In the genomic region with DNA sequence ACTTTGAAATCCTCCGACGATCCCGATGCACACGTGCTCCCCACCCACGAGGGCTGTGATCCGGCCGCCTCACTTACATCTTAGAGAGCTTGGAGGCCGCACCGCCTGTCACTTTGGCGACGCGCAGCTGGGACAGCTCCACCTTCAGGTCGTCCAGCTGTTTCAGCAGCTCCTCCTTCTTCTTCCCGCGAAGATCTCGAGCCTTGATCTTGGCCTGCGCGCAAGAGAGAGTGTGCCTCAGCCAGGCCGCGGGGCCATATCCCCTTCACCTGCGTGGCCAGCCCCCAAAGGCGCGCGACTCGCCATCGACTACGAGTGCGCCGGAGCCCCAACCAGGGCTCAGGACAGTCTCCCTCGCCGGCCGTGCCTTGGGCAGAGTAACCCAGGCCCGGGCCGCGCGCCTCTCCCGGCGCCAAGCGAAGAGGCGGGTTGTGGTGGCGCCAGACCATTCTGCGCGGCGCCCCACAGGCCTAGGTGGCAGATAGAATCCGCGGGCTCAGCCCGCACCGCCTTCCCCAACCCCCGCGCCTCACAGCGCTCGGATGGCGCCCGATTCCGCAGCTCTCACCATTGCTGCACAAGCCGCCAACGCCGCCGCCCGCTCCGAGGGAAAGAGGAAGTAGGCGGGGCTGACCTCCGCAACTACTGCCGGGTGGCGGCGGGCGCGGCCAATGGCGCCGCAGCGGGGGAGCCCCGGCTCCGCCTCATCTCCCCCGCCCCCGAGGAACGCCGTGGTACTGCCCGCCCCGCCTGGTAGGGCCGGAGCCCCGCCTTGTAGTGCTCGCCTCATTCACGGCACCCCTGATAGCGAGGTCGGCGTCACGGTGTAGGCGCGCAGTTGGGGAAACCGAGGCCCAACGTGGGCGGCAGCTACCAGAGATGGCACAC, we compare ENCODE assay signal across 8 cellular contexts. TPM values are rescaled to one million over a fixed set of nuclear protein-coding genes. Genes with fewer than 3 reads are reported as not detected.
DNase-seq lines count a peak whose midpoint lies in the region; ATAC-seq, FAIRE-seq and TF ChIP-seq lines count a peak whose summit lies in the region.

A gene (plus strand): TSS at position 789 of the 888 bp plus-strand sequence. CDS start 7,161 bp downstream, outside the sequence.
A gene (minus strand): TSS at position 616 of the 888 bp plus-strand sequence. CDS start 45 bp downstream, at position 571.

- peak within 1 kb of the TSS; percentile 89 for H3K4me3 ChIP-seq in CD4-positive, CD25-positive, alpha-beta regulatory T cell (ENCODE audit: low read depth, low read length)
- peak within 1 kb of the TSS; percentile 89 to 97 (median 91) for H3K4me3 ChIP-seq in HepG2 (replicated peaks in 1 of 3; ENCODE audit: insufficient read depth in 1 of 3, low read depth in 2 of 3, low read length in 3 of 3)

- WGBS in HepG2 (ENCODE audit: low lambda C conversion rate) = 0% methylated on average over 14 of the region's 92 CpGs

- CTCF ChIA-PET in HepG2 (lab: Yijun Ruan, JAX; ENCODE audit: low intra/inter-chr PET ratio, low total read pairs) = no interaction called here

- peak within 1 kb of the TSS; percentile 70 for H2AFZ ChIP-seq in HepG2 (ENCODE audit: low read length)

- TF ChIP-seq RAD21 in HepG2 (CRISPR knock-in tag; IDR thresholded peaks at IDR 0.05) = no peak

- no peaks in the 10 kb centered on the region for H3K9me3 Mint-ChIP-seq in CD4-positive, CD25-positive, alpha-beta regulatory T cell

- POLR2A ChIA-PET in HepG2 (lab: Yijun Ruan, JAX) = interaction anchor here (0.6 to 4.1 kb wide), 22 partner anchors 9 to 380 kb away, joined by 3 to 26 read pairs (median 4); a partner anchor contains a TSS

- H3K27ac Mint-ChIP-seq in CD4-positive, CD25-positive, alpha-beta regulatory T cell = peak within 1 kb of the TSS; percentile 96 to 99 (median 97)

- peak within 1 kb of the TSS; percentile 93 for H3K27ac ChIP-seq in CD4-positive, CD25-positive, alpha-beta regulatory T cell (ENCODE audit: insufficient read depth, low read length, poor library complexity, severe bottlenecking)
- peak within 1 kb of the TSS; percentile 95 for H3K27ac ChIP-seq in HepG2 (ENCODE audit: extremely low read length, insufficient read depth, low read length)

- H3K79me2 ChIP-seq in HepG2 (ENCODE audit: insufficient read depth, low read length) = peaks cover 29% of the 10 kb centered on the region

- H3K27me3 ChIP-seq in CD4-positive, CD25-positive, alpha-beta regulatory T cell (ENCODE audit: control insufficient read depth, insufficient read depth, low read length) = no peaks in the 10 kb centered on the region
- H3K27me3 ChIP-seq in HepG2 (ENCODE audit: control insufficient read depth in 1 of 2, insufficient read depth in 2 of 2, low read length in 2 of 2) = no peaks in the 10 kb centered on the region; a peak in 1 of 5 replicates

- in situ Hi-C loops in HepG2 (cut with HindIII; ENCODE audit: extremely low pct_ligation_motif_present, low pct_unique_long_range_greater_than_20kb) = no loop called here

- DNase-seq in CD4-positive, CD25-positive, alpha-beta regulatory T cell = peak; percentile 92 to 97 (median 96)
- peak; percentile 90 for DNase-seq in NCI-H748 treated with DMSO at 0.1 percent for 48 hours (lab: John Stamatoyannopoulos, UW)
- DNase-seq in activated CD4-positive, alpha-beta T cell treated with anti-CD3 and anti-CD28 coated beads, Interleukin-2, amount 50 U/mL, for 24 hours (ENCODE audit: low read depth in 1 of 2, low spot score in 1 of 2) = peak; percentile 91 to 94
- DNase-seq in dedifferentiated amniotic fluid mesenchymal stem cell (ENCODE audit: extremely low spot score) = peak; percentile 91
- DNase-seq in HepG2 (ENCODE audit: low spot score) = peak; percentile 78
- DNase-seq in stimulated activated CD4-positive, alpha-beta T cell treated with anti-CD3 and anti-CD28 coated beads, Interleukin-4, amount 100 ng/mL, for 1 hour = peak; percentile 97

- FAIRE-seq in HepG2 (lab: Jason Lieb, UNC) = peak; percentile 36

- TF ChIP-seq EP300 in HepG2 (IDR thresholded peaks at IDR 0.05; ENCODE audit: low read depth in 2 of 2, low read length in 2 of 2) (peak in 1 of 2 experiments; percentile 19; a peak in 1 of 4 replicates), HepG2 (CRISPR knock-in tag; IDR thresholded peaks at IDR 0.05; ENCODE audit: borderline replicate concordance) (no peak)

- TSS peak; percentile 63 for BruUV-seq in HepG2 (replicated peaks; lab: Mats Ljungman, UMichigan)

- H3K36me3 Mint-ChIP-seq in CD4-positive, CD25-positive, alpha-beta regulatory T cell = peaks cover 23% of the 10 kb centered on the region

- intact Hi-C loops in HepG2 (cut with micrococcal nuclease; ENCODE audit: unreplicated experiment) = loop anchor here (10.0 kb wide), 1 partner anchor 283 kb away; a partner anchor contains a TSS

- peaks cover 37% of the 10 kb centered on the region for H3K36me3 ChIP-seq in CD4-positive, CD25-positive, alpha-beta regulatory T cell (ENCODE audit: control insufficient read depth, insufficient read depth, low read length)
- H3K36me3 ChIP-seq in HepG2 (replicated peaks in 1 of 2; ENCODE audit: control insufficient read depth in 1 of 2, insufficient read depth in 2 of 2, low read length in 2 of 2) = peaks cover 17 to 37% of the 10 kb centered on the region in 2 experiments

- peak in 1 of 2 experiments; percentile 85; a peak in 2 of 4 replicates for TF ChIP-seq POLR2A in HepG2 (IDR thresholded peaks at IDR 0.05; ENCODE audit: insufficient read depth in 1 of 2, low read depth in 2 of 2, low read length in 2 of 2)

- H3K9me3 ChIP-seq in CD4-positive, CD25-positive, alpha-beta regulatory T cell (ENCODE audit: control insufficient read depth in 2 of 2, low read length in 2 of 2) = no peaks in the 10 kb centered on the region
- no peaks in the 10 kb centered on the region for H3K9me3 ChIP-seq in HepG2 (ENCODE audit: low read length)

- peaks cover 43% of the 10 kb centered on the region for H4K20me1 ChIP-seq in HepG2 (ENCODE audit: insufficient read depth, low read length)

- H3K4me3 Mint-ChIP-seq in CD4-positive, CD25-positive, alpha-beta regulatory T cell = peak within 1 kb of the TSS; percentile 95 to 98 (median 97)

- TF ChIP-seq CTCF in HepG2 (CRISPR knock-in tag; IDR thresholded peaks at IDR 0.05) = peak; percentile 40

- peaks cover 31% of the 10 kb centered on the region for H3K4me1 ChIP-seq in CD4-positive, CD25-positive, alpha-beta regulatory T cell (ENCODE audit: control insufficient read depth, insufficient read depth, low read length, poor library complexity, severe bottlenecking)
- peaks cover 44% of the 10 kb centered on the region for H3K4me1 ChIP-seq in HepG2 (ENCODE audit: insufficient read depth, low read length)

- peaks cover 9 to 48% (median 25%) of the 10 kb centered on the region in 4 donors for H3K4me1 Mint-ChIP-seq in CD4-positive, CD25-positive, alpha-beta regulatory T cell

- H3K27me3 Mint-ChIP-seq in CD4-positive, CD25-positive, alpha-beta regulatory T cell = no peaks in the 10 kb centered on the region

- peak within 1 kb of the TSS; percentile 98 for H3K4me2 ChIP-seq in HepG2 (ENCODE audit: low read depth, low read length)

- peak; percentile 96 for ATAC-seq in CD4-positive, CD25-positive, alpha-beta regulatory T cell (ENCODE audit: low read depth in 2 of 2)
- ATAC-seq in GM19438 (IDR thresholded peaks at IDR 0.05; ENCODE audit: low read depth, unreplicated experiment) = peak; percentile 83
- ATAC-seq in HG03571 (IDR thresholded peaks at IDR 0.05; ENCODE audit: unreplicated experiment) = peak; percentile 88
- peak; percentile 90 for ATAC-seq in HepG2

- peak within 1 kb of the TSS; percentile 96 for H3K9ac ChIP-seq in HepG2 (ENCODE audit: insufficient read depth, low read depth, low read length)

RNA-seq across cellular contexts. Expression of the first gene that starts in this region (rescaled TPM):
- 48.6 TPM for total RNA-seq in CD4-positive, CD25-positive, alpha-beta regulatory T cell
- 10 to 100 TPM; 60.6 to 63.7 (median 61.7) TPM for polyA plus RNA-seq in CD4-positive, CD25-positive, alpha-beta regulatory T cell
- total RNA-seq in HepG2 (2016; rRNA removed; fragmentation: Illumina TruSeq; extraction: Trizol) = 33.8 and 35.4 TPM in 2 replicates
- 21.4 and 25.6 TPM in 2 replicates for total RNA-seq in HepG2 (2016; cell fraction: cytosol; rRNA removed; fragmentation: Illumina TruSeq; extraction: Trizol; ENCODE audit: low read depth)
- 32.9 and 34.8 TPM in 2 replicates for total RNA-seq in HepG2 (2016; cell fraction: insoluble cytoplasmic fraction; rRNA removed; fragmentation: Illumina TruSeq; extraction: Trizol)
- 37.4 and 43.6 TPM in 2 replicates for total RNA-seq in HepG2 (2016; cell fraction: membrane; rRNA removed; fragmentation: Illumina TruSeq; extraction: Trizol)
- total RNA-seq in HepG2 (2016; cell fraction: nucleus; rRNA removed; fragmentation: Illumina TruSeq; extraction: Trizol) = 17.1 and 19.2 TPM in 2 replicates
- 23.6 and 29.9 TPM in 2 replicates for polyA plus RNA-seq in HepG2 (2011; rRNA removed)
- polyA plus RNA-seq in HepG2 (2011; cell fraction: cytosol; rRNA removed) = 24.8 and 25.8 TPM in 2 replicates
- polyA plus RNA-seq in HepG2 (2011; cell fraction: nucleus; rRNA removed) = 14.2 and 16.9 TPM in 2 replicates
- polyA plus RNA-seq in HepG2 (2012) = 23.8 and 28.3 TPM in 2 replicates
- polyA plus RNA-seq in HepG2 (2016; cell fraction: cytosol; fragmentation: Illumina TruSeq; extraction: Trizol; ENCODE audit: low read depth) = 38.1 and 45.8 TPM in 2 replicates
- 52.1 and 52.2 TPM in 2 replicates for polyA plus RNA-seq in HepG2 (2016; cell fraction: insoluble cytoplasmic fraction; fragmentation: Illumina TruSeq; extraction: Trizol; ENCODE audit: low read depth)
- 48.0 and 55.5 TPM in 2 replicates for polyA plus RNA-seq in HepG2 (2016; cell fraction: membrane; fragmentation: Illumina TruSeq; extraction: Trizol; ENCODE audit: low read depth)
- 58.5 and 61.4 TPM in 2 replicates for polyA plus RNA-seq in HepG2 (2016; cell fraction: nucleus; fragmentation: Illumina TruSeq; extraction: Trizol; ENCODE audit: insufficient read depth, low read depth)
- polyA minus RNA-seq in HepG2 (2011; rRNA and poly(A)+ RNA removed; ENCODE audit: low replicate concordance) = 9.0 and 35.1 TPM in 2 replicates
- 8.1 and 9.9 TPM in 2 replicates for polyA minus RNA-seq in HepG2 (2011; cell fraction: cytosol; rRNA and poly(A)+ RNA removed)
- 10.1 and 10.8 TPM in 2 replicates for polyA minus RNA-seq in HepG2 (2011; cell fraction: nucleus; rRNA and poly(A)+ RNA removed)

RNA-seq across cellular contexts. Expression of the second gene that starts in this region (rescaled TPM):
- total RNA-seq in CD4-positive, CD25-positive, alpha-beta regulatory T cell = 1,242 TPM
- 1,000 to 10,000 TPM; 1,519 to 2,085 (median 1,866) TPM for polyA plus RNA-seq in CD4-positive, CD25-positive, alpha-beta regulatory T cell
- total RNA-seq in HepG2 (2016; rRNA removed; fragmentation: Illumina TruSeq; extraction: Trizol) = 2,153 and 2,627 TPM in 2 replicates
- 3,385 and 3,407 TPM in 2 replicates for total RNA-seq in HepG2 (2016; cell fraction: cytosol; rRNA removed; fragmentation: Illumina TruSeq; extraction: Trizol; ENCODE audit: low read depth)
- 2,139 and 2,989 TPM in 2 replicates for total RNA-seq in HepG2 (2016; cell fraction: insoluble cytoplasmic fraction; rRNA removed; fragmentation: Illumina TruSeq; extraction: Trizol)
- 3,807 and 4,143 TPM in 2 replicates for total RNA-seq in HepG2 (2016; cell fraction: membrane; rRNA removed; fragmentation: Illumina TruSeq; extraction: Trizol)
- total RNA-seq in HepG2 (2016; cell fraction: nucleus; rRNA removed; fragmentation: Illumina TruSeq; extraction: Trizol) = 683 and 708 TPM in 2 replicates
- polyA plus RNA-seq in HepG2 (2011; rRNA removed) = 2,935 and 3,116 TPM in 2 replicates
- 2,953 and 3,054 TPM in 2 replicates for polyA plus RNA-seq in HepG2 (2011; cell fraction: cytosol; rRNA removed)
- polyA plus RNA-seq in HepG2 (2011; cell fraction: nucleus; rRNA removed) = 616 and 803 TPM in 2 replicates
- polyA plus RNA-seq in HepG2 (2012) = 2,083 and 2,112 TPM in 2 replicates
- polyA plus RNA-seq in HepG2 (2016; cell fraction: cytosol; fragmentation: Illumina TruSeq; extraction: Trizol; ENCODE audit: low read depth) = 3,684 and 3,704 TPM in 2 replicates
- 2,597 and 2,813 TPM in 2 replicates for polyA plus RNA-seq in HepG2 (2016; cell fraction: insoluble cytoplasmic fraction; fragmentation: Illumina TruSeq; extraction: Trizol; ENCODE audit: low read depth)
- polyA plus RNA-seq in HepG2 (2016; cell fraction: membrane; fragmentation: Illumina TruSeq; extraction: Trizol; ENCODE audit: low read depth) = 3,334 and 3,770 TPM in 2 replicates
- polyA plus RNA-seq in HepG2 (2016; cell fraction: nucleus; fragmentation: Illumina TruSeq; extraction: Trizol; ENCODE audit: insufficient read depth, low read depth) = 1,227 and 1,286 TPM in 2 replicates
- 387 and 1,363 TPM in 2 replicates for polyA minus RNA-seq in HepG2 (2011; rRNA and poly(A)+ RNA removed; ENCODE audit: low replicate concordance)
- 205 and 223 TPM in 2 replicates for polyA minus RNA-seq in HepG2 (2011; cell fraction: cytosol; rRNA and poly(A)+ RNA removed)
- polyA minus RNA-seq in HepG2 (2011; cell fraction: nucleus; rRNA and poly(A)+ RNA removed) = 118 and 163 TPM in 2 replicates

Comparison
In these comparisons a context has a peak if more than half of its experiments do, and no peak if none do; other contexts are left out.
1. Peak in every context shown above with its lines: DNase-seq, ATAC-seq, H3K4me3 ChIP-seq and H3K27ac ChIP-seq.